1 cellular context compared by ENCODE assay signal in the genomic region with DNA sequence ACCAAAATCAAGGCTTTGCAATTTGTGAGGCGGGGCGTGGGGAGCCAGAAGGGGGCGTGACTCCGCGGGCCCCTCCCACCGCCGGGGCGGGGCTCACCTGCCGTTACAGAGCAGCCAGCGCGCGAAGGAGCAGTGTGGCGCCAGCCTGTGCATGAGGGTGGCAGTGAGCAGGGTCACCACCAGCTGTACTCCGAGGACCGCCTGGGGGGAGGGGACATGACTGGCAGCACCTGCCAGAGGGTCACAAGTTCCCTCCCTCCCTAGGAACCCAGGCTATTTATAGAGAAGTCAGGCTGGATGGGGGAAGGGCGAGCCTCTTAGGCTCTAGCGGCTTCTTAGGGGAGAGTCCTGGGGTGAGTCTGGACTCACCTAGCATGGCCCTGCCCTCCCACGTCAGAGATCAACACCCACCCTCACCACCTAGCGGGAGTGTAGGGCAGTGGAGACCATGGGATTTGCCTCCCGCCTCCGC.
TF ChIP-seq lines count a peak whose summit lies in the region.

No MANE protein-coding gene starts in this region.

TF ChIP-seq in K562, 482 proteins besides CTCF, POLR2A, EP300 and RAD21 (continued from another document and continues in another):
- TF ChIP-seq, protein P1, sequence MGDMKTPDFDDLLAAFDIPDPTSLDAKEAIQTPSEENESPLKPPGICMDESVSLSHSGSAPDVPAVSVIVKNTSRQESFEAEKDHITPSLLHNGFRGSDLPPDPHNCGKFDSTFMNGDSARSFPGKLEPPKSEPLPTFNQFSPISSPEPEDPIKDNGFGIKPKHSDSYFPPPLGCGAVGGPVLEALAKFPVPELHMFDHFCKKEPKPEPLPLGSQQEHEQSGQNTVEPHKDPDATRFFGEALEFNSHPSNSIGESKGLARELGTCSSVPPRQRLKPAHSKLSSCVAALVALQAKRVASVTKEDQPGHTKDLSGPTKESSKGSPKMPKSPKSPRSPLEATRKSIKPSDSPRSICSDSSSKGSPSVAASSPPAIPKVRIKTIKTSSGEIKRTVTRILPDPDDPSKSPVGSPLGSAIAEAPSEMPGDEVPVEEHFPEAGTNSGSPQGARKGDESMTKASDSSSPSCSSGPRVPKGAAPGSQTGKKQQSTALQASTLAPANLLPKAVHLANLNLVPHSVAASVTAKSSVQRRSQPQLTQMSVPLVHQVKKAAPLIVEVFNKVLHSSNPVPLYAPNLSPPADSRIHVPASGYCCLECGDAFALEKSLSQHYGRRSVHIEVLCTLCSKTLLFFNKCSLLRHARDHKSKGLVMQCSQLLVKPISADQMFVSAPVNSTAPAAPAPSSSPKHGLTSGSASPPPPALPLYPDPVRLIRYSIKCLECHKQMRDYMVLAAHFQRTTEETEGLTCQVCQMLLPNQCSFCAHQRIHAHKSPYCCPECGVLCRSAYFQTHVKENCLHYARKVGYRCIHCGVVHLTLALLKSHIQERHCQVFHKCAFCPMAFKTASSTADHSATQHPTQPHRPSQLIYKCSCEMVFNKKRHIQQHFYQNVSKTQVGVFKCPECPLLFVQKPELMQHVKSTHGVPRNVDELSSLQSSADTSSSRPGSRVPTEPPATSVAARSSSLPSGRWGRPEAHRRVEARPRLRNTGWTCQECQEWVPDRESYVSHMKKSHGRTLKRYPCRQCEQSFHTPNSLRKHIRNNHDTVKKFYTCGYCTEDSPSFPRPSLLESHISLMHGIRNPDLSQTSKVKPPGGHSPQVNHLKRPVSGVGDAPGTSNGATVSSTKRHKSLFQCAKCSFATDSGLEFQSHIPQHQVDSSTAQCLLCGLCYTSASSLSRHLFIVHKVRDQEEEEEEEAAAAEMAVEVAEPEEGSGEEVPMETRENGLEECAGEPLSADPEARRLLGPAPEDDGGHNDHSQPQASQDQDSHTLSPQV (IDR thresholded peaks at IDR 0.05) = no peak
- TF ChIP-seq CBX2 (IDR thresholded peaks at IDR 0.05; ENCODE audit: insufficient read depth, low read length, poor library complexity, severe bottlenecking) (no peak), TOE1 (IDR thresholded peaks at IDR 0.05; ENCODE audit: borderline replicate concordance) (peak; percentile 57; the same call in 1 of the 2 replicates), TOE1 (CRISPR knock-in tag; IDR thresholded peaks at IDR 0.05; ENCODE audit: borderline replicate concordance, low read depth) (no peak), ZNF507 (tag; conservative IDR thresholded peaks at IDR 0.05) (no peak), SRF (CRISPR knock-in tag; IDR thresholded peaks at IDR 0.05) (peak in 1 of 2 experiments; percentile 66; a peak in 2 of 4 replicates), ZNF583 (CRISPR knock-in tag; IDR thresholded peaks at IDR 0.05) (no peak), ZNF76 (CRISPR knock-in tag; IDR thresholded peaks at IDR 0.05; ENCODE audit: borderline replicate concordance) (no peak), DPF2 (IDR thresholded peaks at IDR 0.05) (peak; percentile 68), ZBTB1 (CRISPR knock-in tag; IDR thresholded peaks at IDR 0.05; ENCODE audit: borderline replicate concordance, low read depth) (peak; percentile 32; the same call in 1 of the 2 replicates), NFXL1 (CRISPR knock-in tag; IDR thresholded peaks at IDR 0.05) (no peak), YY1 (IDR thresholded peaks at IDR 0.05; ENCODE audit: borderline replicate concordance in 1 of 3, control insufficient read depth in 1 of 3, extremely low read depth in 1 of 3, insufficient read depth in 3 of 3, insufficient read length in 1 of 3, insufficient replicate concordance in 2 of 3, low read depth in 1 of 3, low read length in 2 of 3) (peak in 1 of 3 experiments; percentile 10), FUS (optimal IDR thresholded peaks at IDR 0.05; ENCODE audit: low read depth, low read length) (no peak), ZNF75A (CRISPR knock-in tag; IDR thresholded peaks at IDR 0.05) (no peak), HCFC1 (IDR thresholded peaks at IDR 0.05; ENCODE audit: low read depth, low read length) (no peak), ZFX (CRISPR knock-in tag; IDR thresholded peaks at IDR 0.05) (no peak), ZMIZ1 (IDR thresholded peaks at IDR 0.05; ENCODE audit: low read depth in 2 of 2, low read length in 2 of 2) (no peak), ZFPM2 (CRISPR knock-in tag; IDR thresholded peaks at IDR 0.05) (no peak), MAX (CRISPR knock-in tag; IDR thresholded peaks at IDR 0.05) (no peak; the same call in 1 of the 2 replicates), ZNF445 (CRISPR knock-in tag; IDR thresholded peaks at IDR 0.05; ENCODE audit: low read depth) (no peak), NFATC3 (IDR thresholded peaks at IDR 0.05) (no peak), SMC3 (conservative IDR thresholded peaks at IDR 0.05; ENCODE audit: insufficient read depth, low read depth, low read length) (no peak), ZNF431 (CRISPR knock-in tag; IDR thresholded peaks at IDR 0.05) (no peak), HNRNPLL (IDR thresholded peaks at IDR 0.05; ENCODE audit: low read depth, low read length, poor library complexity, severe bottlenecking) (peak; percentile 15), ETV6 (IDR thresholded peaks at IDR 0.05; ENCODE audit: borderline replicate concordance in 1 of 2, low read depth in 2 of 2, low read length in 1 of 2) (no peak), ETV6 (CRISPR knock-in tag; IDR thresholded peaks at IDR 0.05; ENCODE audit: borderline replicate concordance) (no peak), TCFL5 (CRISPR knock-in tag; conservative IDR thresholded peaks at IDR 0.05) (no peak), RCOR1 (IDR thresholded peaks at IDR 0.05; ENCODE audit: borderline replicate concordance in 1 of 2, low read depth in 2 of 2, low read length in 2 of 2) (peak in 1 of 2 experiments; percentile 40; a peak in 2 of 4 replicates), ZNF780A (CRISPR knock-in tag; IDR thresholded peaks at IDR 0.05) (no peak), ZBTB43 (CRISPR knock-in tag; IDR thresholded peaks at IDR 0.05) (no peak), SUPT5H (IDR thresholded peaks at IDR 0.05) (peak; percentile 76)
- TF ChIP-seq, protein P2, sequence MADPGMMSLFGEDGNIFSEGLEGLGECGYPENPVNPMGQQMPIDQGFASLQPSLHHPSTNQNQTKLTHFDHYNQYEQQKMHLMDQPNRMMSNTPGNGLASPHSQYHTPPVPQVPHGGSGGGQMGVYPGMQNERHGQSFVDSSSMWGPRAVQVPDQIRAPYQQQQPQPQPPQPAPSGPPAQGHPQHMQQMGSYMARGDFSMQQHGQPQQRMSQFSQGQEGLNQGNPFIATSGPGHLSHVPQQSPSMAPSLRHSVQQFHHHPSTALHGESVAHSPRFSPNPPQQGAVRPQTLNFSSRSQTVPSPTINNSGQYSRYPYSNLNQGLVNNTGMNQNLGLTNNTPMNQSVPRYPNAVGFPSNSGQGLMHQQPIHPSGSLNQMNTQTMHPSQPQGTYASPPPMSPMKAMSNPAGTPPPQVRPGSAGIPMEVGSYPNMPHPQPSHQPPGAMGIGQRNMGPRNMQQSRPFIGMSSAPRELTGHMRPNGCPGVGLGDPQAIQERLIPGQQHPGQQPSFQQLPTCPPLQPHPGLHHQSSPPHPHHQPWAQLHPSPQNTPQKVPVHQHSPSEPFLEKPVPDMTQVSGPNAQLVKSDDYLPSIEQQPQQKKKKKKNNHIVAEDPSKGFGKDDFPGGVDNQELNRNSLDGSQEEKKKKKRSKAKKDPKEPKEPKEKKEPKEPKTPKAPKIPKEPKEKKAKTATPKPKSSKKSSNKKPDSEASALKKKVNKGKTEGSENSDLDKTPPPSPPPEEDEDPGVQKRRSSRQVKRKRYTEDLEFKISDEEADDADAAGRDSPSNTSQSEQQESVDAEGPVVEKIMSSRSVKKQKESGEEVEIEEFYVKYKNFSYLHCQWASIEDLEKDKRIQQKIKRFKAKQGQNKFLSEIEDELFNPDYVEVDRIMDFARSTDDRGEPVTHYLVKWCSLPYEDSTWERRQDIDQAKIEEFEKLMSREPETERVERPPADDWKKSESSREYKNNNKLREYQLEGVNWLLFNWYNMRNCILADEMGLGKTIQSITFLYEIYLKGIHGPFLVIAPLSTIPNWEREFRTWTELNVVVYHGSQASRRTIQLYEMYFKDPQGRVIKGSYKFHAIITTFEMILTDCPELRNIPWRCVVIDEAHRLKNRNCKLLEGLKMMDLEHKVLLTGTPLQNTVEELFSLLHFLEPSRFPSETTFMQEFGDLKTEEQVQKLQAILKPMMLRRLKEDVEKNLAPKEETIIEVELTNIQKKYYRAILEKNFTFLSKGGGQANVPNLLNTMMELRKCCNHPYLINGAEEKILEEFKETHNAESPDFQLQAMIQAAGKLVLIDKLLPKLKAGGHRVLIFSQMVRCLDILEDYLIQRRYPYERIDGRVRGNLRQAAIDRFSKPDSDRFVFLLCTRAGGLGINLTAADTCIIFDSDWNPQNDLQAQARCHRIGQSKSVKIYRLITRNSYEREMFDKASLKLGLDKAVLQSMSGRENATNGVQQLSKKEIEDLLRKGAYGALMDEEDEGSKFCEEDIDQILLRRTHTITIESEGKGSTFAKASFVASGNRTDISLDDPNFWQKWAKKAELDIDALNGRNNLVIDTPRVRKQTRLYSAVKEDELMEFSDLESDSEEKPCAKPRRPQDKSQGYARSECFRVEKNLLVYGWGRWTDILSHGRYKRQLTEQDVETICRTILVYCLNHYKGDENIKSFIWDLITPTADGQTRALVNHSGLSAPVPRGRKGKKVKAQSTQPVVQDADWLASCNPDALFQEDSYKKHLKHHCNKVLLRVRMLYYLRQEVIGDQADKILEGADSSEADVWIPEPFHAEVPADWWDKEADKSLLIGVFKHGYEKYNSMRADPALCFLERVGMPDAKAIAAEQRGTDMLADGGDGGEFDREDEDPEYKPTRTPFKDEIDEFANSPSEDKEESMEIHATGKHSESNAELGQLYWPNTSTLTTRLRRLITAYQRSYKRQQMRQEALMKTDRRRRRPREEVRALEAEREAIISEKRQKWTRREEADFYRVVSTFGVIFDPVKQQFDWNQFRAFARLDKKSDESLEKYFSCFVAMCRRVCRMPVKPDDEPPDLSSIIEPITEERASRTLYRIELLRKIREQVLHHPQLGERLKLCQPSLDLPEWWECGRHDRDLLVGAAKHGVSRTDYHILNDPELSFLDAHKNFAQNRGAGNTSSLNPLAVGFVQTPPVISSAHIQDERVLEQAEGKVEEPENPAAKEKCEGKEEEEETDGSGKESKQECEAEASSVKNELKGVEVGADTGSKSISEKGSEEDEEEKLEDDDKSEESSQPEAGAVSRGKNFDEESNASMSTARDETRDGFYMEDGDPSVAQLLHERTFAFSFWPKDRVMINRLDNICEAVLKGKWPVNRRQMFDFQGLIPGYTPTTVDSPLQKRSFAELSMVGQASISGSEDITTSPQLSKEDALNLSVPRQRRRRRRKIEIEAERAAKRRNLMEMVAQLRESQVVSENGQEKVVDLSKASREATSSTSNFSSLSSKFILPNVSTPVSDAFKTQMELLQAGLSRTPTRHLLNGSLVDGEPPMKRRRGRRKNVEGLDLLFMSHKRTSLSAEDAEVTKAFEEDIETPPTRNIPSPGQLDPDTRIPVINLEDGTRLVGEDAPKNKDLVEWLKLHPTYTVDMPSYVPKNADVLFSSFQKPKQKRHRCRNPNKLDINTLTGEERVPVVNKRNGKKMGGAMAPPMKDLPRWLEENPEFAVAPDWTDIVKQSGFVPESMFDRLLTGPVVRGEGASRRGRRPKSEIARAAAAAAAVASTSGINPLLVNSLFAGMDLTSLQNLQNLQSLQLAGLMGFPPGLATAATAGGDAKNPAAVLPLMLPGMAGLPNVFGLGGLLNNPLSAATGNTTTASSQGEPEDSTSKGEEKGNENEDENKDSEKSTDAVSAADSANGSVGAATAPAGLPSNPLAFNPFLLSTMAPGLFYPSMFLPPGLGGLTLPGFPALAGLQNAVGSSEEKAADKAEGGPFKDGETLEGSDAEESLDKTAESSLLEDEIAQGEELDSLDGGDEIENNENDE (IDR thresholded peaks at IDR 0.05; ENCODE audit: low read depth, low read length) = no peak
- TF ChIP-seq, protein P3, sequence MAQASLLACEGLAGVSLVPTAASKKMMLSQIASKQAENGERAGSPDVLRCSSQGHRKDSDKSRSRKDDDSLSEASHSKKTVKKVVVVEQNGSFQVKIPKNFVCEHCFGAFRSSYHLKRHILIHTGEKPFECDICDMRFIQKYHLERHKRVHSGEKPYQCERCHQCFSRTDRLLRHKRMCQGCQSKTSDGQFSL (CRISPR knock-in tag; IDR thresholded peaks at IDR 0.05) = peak; percentile 41; the same call in 1 of the 2 replicates
- TF ChIP-seq, protein P3 (tag; IDR thresholded peaks at IDR 0.05) = no peak
